ENCODE assay signal across 8 cellular contexts in the genomic region with DNA sequence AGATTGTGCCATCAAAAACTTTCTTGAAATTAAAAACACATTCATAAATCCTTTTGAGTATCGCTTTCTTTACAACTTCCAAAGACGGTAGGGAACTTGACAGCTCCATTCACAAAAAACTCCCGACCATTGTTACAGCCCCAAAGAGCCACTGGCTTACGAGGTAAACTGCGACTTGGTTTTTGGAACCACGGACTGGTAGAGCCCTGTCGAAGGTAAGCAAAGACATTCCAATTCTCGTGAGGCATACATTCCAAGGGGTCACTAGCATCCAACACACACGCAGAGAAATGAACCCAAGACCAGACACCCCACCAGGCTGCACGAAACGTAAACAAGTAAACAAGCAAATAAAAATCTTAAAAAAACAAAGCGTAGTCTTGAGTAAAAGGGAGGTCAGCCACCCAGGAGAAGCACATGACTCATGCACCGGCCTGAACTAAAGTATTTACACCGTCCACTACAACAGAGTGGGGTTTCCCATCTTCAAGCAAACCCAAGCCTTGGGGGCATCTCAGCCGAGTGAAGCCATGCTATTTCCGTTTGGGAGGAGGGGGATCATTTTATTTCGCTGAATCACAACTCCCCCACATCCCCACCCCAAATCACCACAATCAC. TPM values are rescaled to one million over a fixed set of nuclear protein-coding genes. Genes with fewer than 3 reads are reported as not detected.
DNase-seq lines count a peak whose midpoint lies in the region; ATAC-seq, FAIRE-seq and TF ChIP-seq lines count a peak whose summit lies in the region.

No MANE protein-coding gene starts in this region.

- no peaks in the 10 kb centered on the region for H3K36me3 ChIP-seq in Peyer's patch
- no peaks in the 10 kb centered on the region for H3K36me3 ChIP-seq in duodenal mucosa (ENCODE audit: control insufficient read depth in 1 of 2, insufficient read depth in 2 of 2, low read length in 2 of 2)
- no peaks in the 10 kb centered on the region for H3K36me3 ChIP-seq in mucosa of rectum (ENCODE audit: control insufficient read depth in 2 of 2, insufficient read depth in 2 of 2, low read length in 2 of 2)

- H3K9ac ChIP-seq in duodenal mucosa (ENCODE audit: low read depth in 1 of 2, low read length in 2 of 2) (peak overlapping the region; percentile 85 to 98), mucosa of rectum (ENCODE audit: low read depth in 1 of 2, low read length in 2 of 2) (peak overlapping the region; percentile 83 to 96)

- ATAC-seq in HG03039 (IDR thresholded peaks at IDR 0.05; ENCODE audit: unreplicated experiment) = no peak
- ATAC-seq in HG02610 (IDR thresholded peaks at IDR 0.05; ENCODE audit: unreplicated experiment) = no peak
- ATAC-seq in HG02840 (IDR thresholded peaks at IDR 0.05; ENCODE audit: low FRiP score, unreplicated experiment) = no peak

- H3K27ac ChIP-seq in Peyer's patch (peak overlapping the region; percentile 91 to 100 (median 96)), duodenal mucosa (ENCODE audit: low read depth, low read length) (peak overlapping the region; percentile 71), mucosa of rectum (ENCODE audit: low read depth in 2 of 2, low read length in 2 of 2) (peak overlapping the region; percentile 80 to 89)

- no peak for DNase-seq in GM18507 (ENCODE audit: extremely low spot score, insufficient read length, low read depth)
- DNase-seq in Peyer's patch = peak in 1 of 3 donors; percentile 51
- no peak for DNase-seq in NCI-H2081 treated with DMSO at 0.1 percent for 48 hours (lab: John Stamatoyannopoulos, UW)

- FAIRE-seq in GM18507 (lab: Jason Lieb, UNC) = peak; percentile 33

- TF ChIP-seq POLR2A in Peyer's patch (IDR thresholded peaks at IDR 0.05) = no peak

- H3K9me3 ChIP-seq in Peyer's patch = no peaks in the 10 kb centered on the region
- H3K9me3 ChIP-seq in duodenal mucosa (ENCODE audit: control insufficient read depth in 1 of 2, low read length in 2 of 2) = no peaks in the 10 kb centered on the region
- no peaks in the 10 kb centered on the region for H3K9me3 ChIP-seq in mucosa of rectum (ENCODE audit: control insufficient read depth in 2 of 2, low read length in 2 of 2)

- H3K27me3 ChIP-seq in Peyer's patch (no peaks in the 10 kb centered on the region), duodenal mucosa (ENCODE audit: control insufficient read depth in 1 of 2, insufficient read depth in 2 of 2, low read length in 2 of 2) (no peaks in the 10 kb centered on the region), mucosa of rectum (ENCODE audit: control insufficient read depth in 2 of 2, insufficient read depth in 2 of 2, low read length in 2 of 2) (no peaks in the 10 kb centered on the region)

- H3K4me3 ChIP-seq in Peyer's patch = peak overlapping the region; percentile 90 to 99 (median 96)
- peak overlapping the region; percentile 89 to 90 for H3K4me3 ChIP-seq in duodenal mucosa (ENCODE audit: low read depth in 1 of 2, low read length in 2 of 2)
- H3K4me3 ChIP-seq in mucosa of rectum (ENCODE audit: low read length in 2 of 2) = peak overlapping the region; percentile 90 to 92

- TF ChIP-seq CTCF in Peyer's patch (IDR thresholded peaks at IDR 0.05) = peak in 1 of 6 experiments; percentile 2

- peaks cover 0 to 62% (median 9%) of the 10 kb centered on the region in 4 donors for H3K4me1 ChIP-seq in Peyer's patch
- H3K4me1 ChIP-seq in duodenal mucosa (ENCODE audit: control insufficient read depth in 1 of 2, insufficient read depth in 2 of 2, low read length in 2 of 2) = peaks cover 38 to 43% of the 10 kb centered on the region in 2 donors
- peaks cover 23 to 38% of the 10 kb centered on the region in 2 donors for H3K4me1 ChIP-seq in mucosa of rectum (ENCODE audit: control insufficient read depth in 2 of 2, insufficient read depth in 2 of 2, low read length in 2 of 2)

RNA-seq across cellular contexts. Expression of gene BRD4, which starts 1.4 kb away (rescaled TPM):
- 100 to 1,000 TPM in 1 of 4 donors, 10 to 100 TPM in 3; 51.0 to 148 (median 77.5) TPM for total RNA-seq in Peyer's patch

RNA-seq across cellular contexts. Expression of gene AKAP8, which starts 48.7 kb away (rescaled TPM):
- 10 to 100 TPM; 27.1 to 86.6 (median 58.5) TPM for total RNA-seq in Peyer's patch
